ENCODE assay signal across 8 cellular contexts in genomic region chr11:110430267-110431211, GRCh38. TPM values are rescaled to one million over a fixed set of nuclear protein-coding genes. Genes with fewer than 3 reads are reported as not detected.
DNase-seq lines count a peak whose midpoint lies in the region; ATAC-seq and TF ChIP-seq lines count a peak whose summit lies in the region.

No MANE protein-coding gene starts in this region.

- intact Hi-C loops in lower lobe of right lung (cut with DNase I) = loop anchor here (5.0 to 10.0 kb wide), 2 partner anchors 56 to 228 kb away; no protein-coding TSS in a partner anchor

- ATAC-seq in GM21447 (IDR thresholded peaks at IDR 0.05; ENCODE audit: unreplicated experiment) (peak; percentile 28), lower lobe of right lung (peak; percentile 61 to 73)

- H3K27ac ChIP-seq in HUES6 (ENCODE audit: low read depth, low read length) (no peak overlapping the region; the same call in 1 of the 2 replicates), duodenal mucosa (ENCODE audit: low read depth, low read length) (peak overlapping the region; percentile 90), lower lobe of right lung (peak overlapping the region; percentile 92), substantia nigra (ENCODE audit: low read depth, low read length, poor library complexity, severe bottlenecking) (peak overlapping the region; percentile 80)

- peaks cover 27% of the 10 kb centered on the region for H3K4me1 ChIP-seq in HUES6 (ENCODE audit: control insufficient read depth, insufficient read depth, low read length)
- H3K4me1 ChIP-seq in duodenal mucosa (ENCODE audit: control insufficient read depth in 1 of 2, insufficient read depth in 2 of 2, low read length in 2 of 2) = peaks cover 20 to 26% of the 10 kb centered on the region in 2 donors
- peaks cover 48% of the 10 kb centered on the region for H3K4me1 ChIP-seq in lower lobe of right lung

- H3K36me3 ChIP-seq in HUES6 (ENCODE audit: control insufficient read depth, insufficient read depth, low read length) = no peaks in the 10 kb centered on the region
- H3K36me3 ChIP-seq in duodenal mucosa (ENCODE audit: control insufficient read depth in 1 of 2, insufficient read depth in 2 of 2, low read length in 2 of 2) = no peaks in the 10 kb centered on the region
- no peaks in the 10 kb centered on the region for H3K36me3 ChIP-seq in lower lobe of right lung

- no peak for TF ChIP-seq CTCF in WI38 (IDR thresholded peaks at IDR 0.05; ENCODE audit: low read depth, low read length)
- TF ChIP-seq CTCF in lower lobe of right lung (IDR thresholded peaks at IDR 0.05) = no peak

- H3K27me3 ChIP-seq in HUES6 (ENCODE audit: control insufficient read depth, insufficient read depth, low read length) (no peaks in the 10 kb centered on the region), duodenal mucosa (ENCODE audit: control insufficient read depth in 1 of 2, insufficient read depth in 2 of 2, low read length in 2 of 2) (no peaks in the 10 kb centered on the region), lower lobe of right lung (ENCODE audit: low read depth) (no peaks in the 10 kb centered on the region)

- peak overlapping the region; percentile 83 for H3K4me3 ChIP-seq in HUES6 (ENCODE audit: low read depth, low read length)
- peak overlapping the region; percentile 96 for H3K4me3 ChIP-seq in WI38 (ENCODE audit: low read depth, low read length)
- peak overlapping the region; percentile 87 to 95 for H3K4me3 ChIP-seq in duodenal mucosa (ENCODE audit: low read depth in 1 of 2, low read length in 2 of 2)
- H3K4me3 ChIP-seq in lower lobe of right lung = peak overlapping the region; percentile 85

- DNase-seq in ELF-1 (ENCODE audit: low read depth, low spot score) = peak; percentile 52
- DNase-seq in lower lobe of right lung = no peak
- DNase-seq in substantia nigra (lab: John Stamatoyannopoulos, UW) = peak in 35 of 49 donors; percentile 2 to 75 (median 55)
- DNase-seq in NK-92 treated with Interleukin-12 subunit alpha and Interleukin-12 subunit beta, amount 100 ng/mL, for 24 hours (lab: John Stamatoyannopoulos, UW) = no peak

- H3K9ac ChIP-seq in HUES6 (ENCODE audit: low read length) (peak overlapping the region; percentile 87), duodenal mucosa (ENCODE audit: low read depth in 1 of 2, low read length in 2 of 2) (peak overlapping the region; percentile 89 to 97)

- H3K9me3 ChIP-seq in HUES6 (ENCODE audit: control insufficient read depth, insufficient read depth, low read depth, low read length) = no peaks in the 10 kb centered on the region
- H3K9me3 ChIP-seq in duodenal mucosa (ENCODE audit: control insufficient read depth in 1 of 2, low read length in 2 of 2) = no peaks in the 10 kb centered on the region
- H3K9me3 ChIP-seq in lower lobe of right lung = no peaks in the 10 kb centered on the region

RNA-seq across cellular contexts. Expression of gene FDX1, which starts 0.8 kb away (rescaled TPM):
- 19.5 TPM for total RNA-seq in lower lobe of right lung

Comparison
In these comparisons a context has a peak if more than half of its experiments do, and no peak if none do; other contexts are left out.
1. DNase-seq: peak in ELF-1 (single experiment) and substantia nigra (35 of 49); none in lower lobe of right lung (single experiment) and NK-92 treated with Interleukin-12 subunit alpha and Interleukin-12 subunit beta, amount 100 ng/mL, for 24 hours (single experiment).
2. Peak in every context shown above with its lines, with median percentiles within 50 percentile points of each other: H3K4me3 ChIP-seq.